In the genomic region with DNA sequence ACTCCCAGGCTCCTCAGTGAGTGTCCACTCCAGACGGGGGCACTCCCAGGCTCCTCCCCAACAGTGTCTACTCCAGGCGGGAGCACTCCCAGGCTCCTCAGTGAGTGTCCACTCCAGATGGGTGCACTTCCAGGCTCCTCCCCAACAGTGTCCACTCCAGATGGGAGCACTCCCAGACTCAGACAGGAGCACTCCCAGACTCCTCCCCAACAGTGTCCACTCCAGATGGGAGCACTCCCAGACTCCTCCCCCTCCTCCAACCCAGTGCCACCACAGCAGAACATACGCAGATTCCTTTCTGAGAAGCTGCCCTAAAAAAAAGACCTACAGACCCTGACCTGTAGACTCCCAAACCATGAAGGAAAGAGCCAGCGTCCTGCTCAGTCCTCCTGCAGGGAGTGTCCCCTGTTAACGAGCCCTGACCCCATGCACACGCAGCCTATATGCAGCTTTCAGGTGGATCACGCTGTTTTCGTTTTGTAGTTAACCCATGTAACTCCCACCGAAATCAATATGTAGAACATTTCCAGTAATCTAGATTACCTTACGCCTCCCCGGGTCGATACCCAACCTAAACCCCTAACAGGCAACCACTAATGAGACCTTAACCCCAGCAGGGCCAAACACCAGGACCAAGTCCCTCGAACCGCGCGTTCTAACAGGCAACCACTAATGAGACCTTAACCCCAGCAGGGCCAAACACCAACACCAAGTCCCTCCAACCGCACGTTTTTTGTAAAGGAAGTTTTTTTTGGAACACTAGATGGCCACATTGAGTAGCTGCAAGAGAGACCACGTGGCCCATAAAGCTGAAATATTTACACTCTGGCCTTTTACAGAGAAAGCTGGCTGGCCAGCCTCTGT, we compare ENCODE assay signal across 7 cellular contexts.
DNase-seq lines count a peak whose midpoint lies in the region; ATAC-seq, FAIRE-seq and TF ChIP-seq lines count a peak whose summit lies in the region.

No MANE protein-coding gene starts in this region.

- H3K27me3 Mint-ChIP-seq in stimulated activated naive CD8-positive, alpha-beta T cell treated with anti-CD3 and anti-CD28 coated beads, Interleukin-15, amount 100 ng/mL, for 72 hours: no peaks in the 10 kb centered on the region

- no peak overlapping the region for H3K4me3 ChIP-seq in DND-41 (ENCODE audit: low read depth in 1 of 2, low read length in 2 of 2)
- no peak overlapping the region for H3K4me3 ChIP-seq in NT2/D1 (ENCODE audit: insufficient read length, low read depth)

- H3K4me1 Mint-ChIP-seq in stimulated activated naive CD8-positive, alpha-beta T cell treated with anti-CD3 and anti-CD28 coated beads, Interleukin-15, amount 100 ng/mL, for 72 hours: peaks cover 40% of the 10 kb centered on the region

- no peaks in the 10 kb centered on the region for H3K27me3 ChIP-seq in DND-41 (ENCODE audit: insufficient read depth, low read length, poor library complexity)
- no peaks in the 10 kb centered on the region for H3K27me3 ChIP-seq in NT2/D1 (ENCODE audit: insufficient read depth, insufficient read length)

- H3K4me1 ChIP-seq in DND-41 (ENCODE audit: insufficient read depth, low read length) (peaks cover 12% of the 10 kb centered on the region), NT2/D1 (ENCODE audit: insufficient read depth, insufficient read length) (no peaks in the 10 kb centered on the region)

- H3K9ac ChIP-seq in DND-41 (ENCODE audit: low read depth, low read length) (no peak overlapping the region), NT2/D1 (ENCODE audit: insufficient read length, low read depth) (peak overlapping the region; percentile 7)

- H3K27ac Mint-ChIP-seq in stimulated activated naive CD8-positive, alpha-beta T cell treated with anti-CD3 and anti-CD28 coated beads, Interleukin-15, amount 100 ng/mL, for 72 hours: peak overlapping the region in 1 of 2 donors; percentile 93

- no peak for FAIRE-seq in HTR-8/SVneo (lab: Jason Lieb, UNC)

- H3K36me3 ChIP-seq in DND-41 (ENCODE audit: insufficient read depth, low read length) (no peaks in the 10 kb centered on the region), NT2/D1 (ENCODE audit: insufficient read depth, insufficient read length, low read length) (no peaks in the 10 kb centered on the region)

- H3K9me3 ChIP-seq in DND-41 (ENCODE audit: insufficient read depth, low read length, severe bottlenecking): no peaks in the 10 kb centered on the region
- H3K9me3 ChIP-seq in NT2/D1 (ENCODE audit: insufficient read depth, low read length): peaks cover 17% of the 10 kb centered on the region; the same call in 1 of the 2 replicates

- no peak overlapping the region for H2AFZ ChIP-seq in DND-41 (ENCODE audit: low read depth, low read length)

- peak; percentile 22 for TF ChIP-seq CTCF in DND-41 (IDR thresholded peaks at IDR 0.05; ENCODE audit: borderline replicate concordance, extremely low read depth, low read length, poor library complexity, severe bottlenecking)

- peaks cover 0 to 16% of the 10 kb centered on the region in 2 donors for H3K9me3 Mint-ChIP-seq in stimulated activated naive CD8-positive, alpha-beta T cell treated with anti-CD3 and anti-CD28 coated beads, Interleukin-15, amount 100 ng/mL, for 72 hours

- ATAC-seq in DND-41 (ENCODE audit: insufficient read depth, low read depth) (0 out of 3 replicates have a peak, but pooled peaks have one; percentile 31), GM19035 (IDR thresholded peaks at IDR 0.05; ENCODE audit: unreplicated experiment) (no peak)
- ATAC-seq in stimulated activated naive CD8-positive, alpha-beta T cell treated with anti-CD3 and anti-CD28 coated beads, Interleukin-15, amount 100 ng/mL, for 72 hours: peak; percentile 80

- DNase-seq in DND-41: no peak
- DNase-seq in HTR-8/SVneo (ENCODE audit: insufficient read length, low spot score): peak; percentile 63
- peak; percentile 50 for DNase-seq in NT2/D1 (ENCODE audit: low read depth, low spot score)
- peak; percentile 79 for DNase-seq in astrocyte of the hippocampus (ENCODE audit: low read depth, low spot score)
- peak; percentile 70 for DNase-seq in iPS-NIHi11 (ENCODE audit: low spot score)
- peak in 1 of 2 donors; percentile 30 for DNase-seq in stimulated activated naive CD8-positive, alpha-beta T cell treated with anti-CD3 and anti-CD28 coated beads, Interleukin-15, amount 100 ng/mL, for 72 hours

- H4K20me1 ChIP-seq in DND-41 (ENCODE audit: insufficient read depth, low read length): peaks cover 6% of the 10 kb centered on the region

- no peak overlapping the region for H3K4me2 ChIP-seq in DND-41 (ENCODE audit: insufficient read depth, low read length)

- H3K79me2 ChIP-seq in DND-41 (ENCODE audit: insufficient read depth, low read length): no peaks in the 10 kb centered on the region

- H3K4me3 Mint-ChIP-seq in stimulated activated naive CD8-positive, alpha-beta T cell treated with anti-CD3 and anti-CD28 coated beads, Interleukin-15, amount 100 ng/mL, for 72 hours: peak overlapping the region; percentile 3 to 42

- H3K27ac ChIP-seq in DND-41 (ENCODE audit: low read length): no peak overlapping the region
